In genomic region chr1:176204655-176205054, GRCh38 we compare ENCODE assay signal across 1 cellular context.
TF ChIP-seq lines count a peak whose summit lies in the region.

No MANE protein-coding gene starts in this region.

TF ChIP-seq in K562, 482 proteins besides CTCF, POLR2A, EP300 and RAD21:
- TF ChIP-seq PKNOX1 (IDR thresholded peaks at IDR 0.05): peak; percentile 81
- peak; percentile 39; the same call in 1 of the 2 replicates for TF ChIP-seq ZEB2 (IDR thresholded peaks at IDR 0.05)
- TF ChIP-seq ELF1 (tag; IDR thresholded peaks at IDR 0.05): 0 out of 2 replicates have a peak, but pooled peaks have one; percentile 0
- TF ChIP-seq RBFOX2 (IDR thresholded peaks at IDR 0.05; ENCODE audit: low read depth, low read length): 0 out of 2 replicates have a peak, but pooled peaks have one; percentile 18
- TF ChIP-seq BCOR (IDR thresholded peaks at IDR 0.05): 0 out of 2 replicates have a peak, but pooled peaks have one; percentile 14
- peak; percentile 90 for TF ChIP-seq NFIC (IDR thresholded peaks at IDR 0.05)
- peak; percentile 18; the same call in 1 of the 2 replicates for TF ChIP-seq ZFX (CRISPR knock-in tag; IDR thresholded peaks at IDR 0.05)
TF ChIP-seq in K562: peak in this region for 7; not testable (repeated sequence) for 475.
